ENCODE assay signal across 8 cellular contexts in genomic region chr15:58748787-58749531, GRCh38. TPM values are rescaled to one million over a fixed set of nuclear protein-coding genes. Genes with fewer than 3 reads are reported as not detected.
DNase-seq lines count a peak whose midpoint lies in the region; ATAC-seq and TF ChIP-seq lines count a peak whose summit lies in the region.

No MANE protein-coding gene starts in this region.

- peak; percentile 69 for DNase-seq in RPMI8226
- DNase-seq in activated naive CD4-positive, alpha-beta T cell treated with Interleukin-2 at 50 U/mL for 16 hours, result peak; percentile 51
- DNase-seq in glutamatergic neuron, result peak; percentile 68
- peak; percentile 48 for DNase-seq in omental fat pad (ENCODE audit: low spot score)
- no peak for DNase-seq in NCI-H2029 (lab: John Stamatoyannopoulos, UW)

- TF ChIP-seq POLR2A in GM19099 (IDR thresholded peaks at IDR 0.05; ENCODE audit: extremely low read depth, insufficient read length, low read depth), result peak; percentile 35

- H3K27me3 Mint-ChIP-seq in glutamatergic neuron (ENCODE audit: unreplicated experiment), result peaks cover 5% of the 10 kb centered on the region

- H3K4me3 Mint-ChIP-seq in glutamatergic neuron (ENCODE audit: unreplicated experiment), result peak overlapping the region; percentile 94

- H3K9me3 Mint-ChIP-seq in glutamatergic neuron (ENCODE audit: unreplicated experiment), result peaks cover 6% of the 10 kb centered on the region

- no peaks in the 10 kb centered on the region for H3K27me3 ChIP-seq in BLaER1

- H3K36me3 Mint-ChIP-seq in glutamatergic neuron (ENCODE audit: unreplicated experiment), result no peaks in the 10 kb centered on the region

- H3K4me1 ChIP-seq in BLaER1, result peaks cover 51% of the 10 kb centered on the region

- H3K9ac ChIP-seq in BLaER1, result peak overlapping the region; percentile 96

- TF ChIP-seq CTCF in glutamatergic neuron (IDR thresholded peaks at IDR 0.05; ENCODE audit: partially characterized antibody, unreplicated experiment), result no peak
- TF ChIP-seq CTCF in omental fat pad (IDR thresholded peaks at IDR 0.05), result no peak

- H3K36me3 ChIP-seq in BLaER1, result 0 out of 2 replicates have a peak, but pooled peaks cover 6% of the 10 kb centered on the region

- H3K4me1 Mint-ChIP-seq in glutamatergic neuron (ENCODE audit: low read depth, unreplicated experiment), result peaks cover 8% of the 10 kb centered on the region

- ATAC-seq in HG03280 (IDR thresholded peaks at IDR 0.05; ENCODE audit: unreplicated experiment) (peak; percentile 35), omental fat pad (ENCODE audit: low FRiP score) (peak; percentile 45)

- peaks cover 54% of the 10 kb centered on the region for H4K20me1 ChIP-seq in BLaER1

- H3K9me3 ChIP-seq in BLaER1, result no peaks in the 10 kb centered on the region

- peak overlapping the region; percentile 80 for H3K4me2 ChIP-seq in BLaER1

- H3K4me3 ChIP-seq in BLaER1, result peak overlapping the region; percentile 97

- peak overlapping the region; percentile 95 for H3K27ac Mint-ChIP-seq in glutamatergic neuron (ENCODE audit: unreplicated experiment)

- H3K27ac ChIP-seq in BLaER1, result peak overlapping the region; percentile 97

RNA-seq across cellular contexts. Expression of gene ADAM10, which starts 0.5 kb away (rescaled TPM):
- total RNA-seq in glutamatergic neuron (ENCODE audit: unreplicated experiment) (140 TPM), omental fat pad (100 to 1,000 TPM in 1 of 4 donors, 10 to 100 TPM in 3; 51.6 to 111 (median 63.3) TPM)

RNA-seq across cellular contexts. Expression of gene MINDY2, which starts 22.1 kb away (rescaled TPM):
- total RNA-seq in glutamatergic neuron (ENCODE audit: unreplicated experiment) (34.3 TPM), omental fat pad (10 to 100 TPM; 10.4 to 36.6 (median 17.0) TPM)
